ENCODE assay signal across 16 cellular contexts in genomic region chr6:110608151-110608550, GRCh38.
A peak's percentile ranks its signal among the peaks of the same experiment; 100 is the strongest.
DNase-seq lines count a peak whose midpoint lies in the region; ATAC-seq and TF ChIP-seq lines count a peak whose summit lies in the region.
"Had no signal": no experiment of that assay in that cellular context is flagged by ENCODE, and none has a peak within 500 bp of the region (broad histone marks: within the 10 kb centered on the region; RNA-seq: fewer than 3 reads in every experiment).

No MANE protein-coding gene starts in this region.

- no peak overlapping the region for H3K4me3 Mint-ChIP-seq in natural killer cell
- H3K4me3 Mint-ChIP-seq: CD4-positive, CD25-positive, alpha-beta regulatory T cell; CD8-positive, alpha-beta memory T cell had no signal

- TF ChIP-seq CTCF in VCaP (conservative IDR thresholded peaks at IDR 0.05) (no peak), natural killer cell (IDR thresholded peaks at IDR 0.05) (no peak)

- ATAC-seq in natural killer cell = no peak

- peaks cover 1 to 2% of the 10 kb centered on the region in 2 experiments for H3K36me3 ChIP-seq in trophoblast cell (ENCODE audit: control insufficient read depth in 1 of 2, insufficient read depth in 2 of 2, low read length in 2 of 2)
- H3K36me3 ChIP-seq: BE2C, HAP-1 had no signal

- H3K4me1 Mint-ChIP-seq in natural killer cell = no peaks in the 10 kb centered on the region
- H3K4me1 Mint-ChIP-seq: CD4-positive, CD25-positive, alpha-beta regulatory T cell; CD8-positive, alpha-beta memory T cell had no signal

- H3K9me3 Mint-ChIP-seq in natural killer cell = no peaks in the 10 kb centered on the region

- H2BK120ac ChIP-seq in trophoblast cell (ENCODE audit: insufficient read depth, low read length, poor library complexity) = no peak overlapping the region

- peak; percentile 60 for DNase-seq in M059J (ENCODE audit: low read depth)
- no peak for DNase-seq in caudate nucleus (lab: John Stamatoyannopoulos, UW)
- DNase-seq in trophoblast cell = peak; percentile 81 to 91
- no peak for DNase-seq in NCI-H2029 treated with DMSO at 0.1 percent for 48 hours (lab: John Stamatoyannopoulos, UW)
- DNase-seq in NCI-H226 = no peak
- DNase-seq in natural killer cell = no peak
- DNase-seq: ACHN; BE2C; C1 segment of cervical spinal cord; CD4-positive, CD25-positive, alpha-beta regulatory T cell; CD8-positive, alpha-beta memory T cell; COR-L47; DMS 273 treated with DMSO at 0.1 percent for 48 hours; GM23248 had no signal

- no peak overlapping the region for H4K8ac ChIP-seq in trophoblast cell (ENCODE audit: low read depth, low read length)

- H3K27me3 Mint-ChIP-seq in natural killer cell (ENCODE audit: low read depth in 2 of 2) = no peaks in the 10 kb centered on the region
- H3K27me3 Mint-ChIP-seq: CD4-positive, CD25-positive, alpha-beta regulatory T cell; CD8-positive, alpha-beta memory T cell had no signal

- H2AK5ac ChIP-seq in trophoblast cell (ENCODE audit: low read length) = no peak overlapping the region

- no peak overlapping the region for H3K4ac ChIP-seq in trophoblast cell (ENCODE audit: low read depth, low read length)

- H3K79me2 ChIP-seq in trophoblast cell (ENCODE audit: control insufficient read depth, insufficient read depth, low read length, poor library complexity) = no peaks in the 10 kb centered on the region

- H3K9me3 ChIP-seq in trophoblast cell (ENCODE audit: insufficient read depth, low read depth, low read length) = no peaks in the 10 kb centered on the region
- H3K9me3 ChIP-seq: BE2C, HAP-1 had no signal

- no peaks in the 10 kb centered on the region for H3K79me1 ChIP-seq in trophoblast cell (ENCODE audit: low read length)

- H3K27ac ChIP-seq in VCaP = peak overlapping the region; percentile 29; the same call in 1 of the 2 replicates
- peak overlapping the region; percentile 97 for H3K27ac ChIP-seq in caudate nucleus (ENCODE audit: low read depth, low read length)
- no peak overlapping the region for H3K27ac ChIP-seq in trophoblast cell (ENCODE audit: low read depth, low read length)
- H3K27ac ChIP-seq: GM23248 had no signal

- no peak overlapping the region for H4K91ac ChIP-seq in trophoblast cell (ENCODE audit: low read depth, low read length)

- H3K9ac ChIP-seq in trophoblast cell (ENCODE audit: low read length) = no peak overlapping the region
- H3K9ac ChIP-seq: GM23248 had no signal

- no CpG with 5 or more reads among the region's 2 CpGs for WGBS in trophoblast cell (ENCODE audit: extremely low coverage, insufficient coverage, insufficient read length)

- no peak overlapping the region for H3K27ac Mint-ChIP-seq in natural killer cell

- H3K27me3 ChIP-seq in trophoblast cell (ENCODE audit: insufficient read depth, low read length) = no peaks in the 10 kb centered on the region
- H3K27me3 ChIP-seq: BE2C had no signal

- H2AFZ ChIP-seq in trophoblast cell (ENCODE audit: insufficient read depth, low read length, poor library complexity) = no peak overlapping the region
- H2AFZ ChIP-seq: GM23248 had no signal

- H3K4me3 ChIP-seq in trophoblast cell (ENCODE audit: low read depth, low read length) = no peak overlapping the region
- H3K4me3 ChIP-seq: GM23248, HAP-1 had no signal

- H3K14ac ChIP-seq in trophoblast cell (ENCODE audit: low read length) = no peak overlapping the region

- H3K36me3 Mint-ChIP-seq in natural killer cell = no peaks in the 10 kb centered on the region

- no peaks in the 10 kb centered on the region for H3K4me1 ChIP-seq in trophoblast cell (ENCODE audit: control insufficient read depth in 1 of 2, insufficient read depth in 2 of 2, low read length in 2 of 2)
- H3K4me1 ChIP-seq: BE2C had no signal

- no peak overlapping the region for H4K12ac ChIP-seq in trophoblast cell (ENCODE audit: low read depth, low read length)

- intact Hi-C loops in natural killer cell (cut with micrococcal nuclease) = no loop called here

- H3K4me2 ChIP-seq in trophoblast cell (ENCODE audit: low read length) = no peak overlapping the region

- H3K23ac ChIP-seq in trophoblast cell (ENCODE audit: low read length) = no peak overlapping the region

- no peak overlapping the region for H2BK12ac ChIP-seq in trophoblast cell (ENCODE audit: low read length)

- H2BK5ac ChIP-seq in trophoblast cell (ENCODE audit: low read depth, low read length, poor library complexity) = no peak overlapping the region

- H3K18ac ChIP-seq in trophoblast cell (ENCODE audit: low read length) = no peak overlapping the region

Comparison
In these comparisons a context has a peak if more than half of its experiments do, and no peak if none do; other contexts are left out.
1. DNase-seq: peak in M059J (single experiment) and trophoblast cell (2 of 2); none in caudate nucleus (0 of 61), NCI-H2029 treated with DMSO at 0.1 percent for 48 hours (single experiment), NCI-H226 (single experiment) and natural killer cell (single experiment).